In the genomic region with DNA sequence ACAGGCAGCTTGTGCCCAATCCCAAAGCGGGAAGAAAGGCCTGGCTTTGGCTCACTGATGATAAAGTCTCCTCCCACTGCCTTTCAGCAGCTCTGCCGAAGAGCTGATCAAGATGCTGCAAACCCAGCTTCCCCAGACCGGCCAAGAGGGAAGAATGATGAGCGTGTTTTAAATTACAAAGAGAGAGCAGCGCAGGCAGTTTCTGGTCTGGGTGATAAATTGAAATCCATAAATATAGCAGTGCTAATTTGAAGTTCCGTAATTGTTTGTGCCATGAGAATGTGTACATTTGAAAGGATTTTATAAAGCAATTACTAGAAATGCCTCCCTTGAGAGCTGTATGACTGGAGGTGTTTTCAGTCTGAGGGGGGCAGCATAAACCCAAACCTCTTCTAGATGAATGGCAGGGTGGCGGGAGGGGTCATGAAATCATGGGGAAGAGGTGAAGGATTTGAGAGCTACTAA, we compare ENCODE assay signal across 10 cellular contexts.
A peak's percentile ranks its signal among the peaks of the same experiment; 100 is the strongest.
DNase-seq lines count a peak whose midpoint lies in the region; ATAC-seq and TF ChIP-seq lines count a peak whose summit lies in the region.
"Had no signal": no experiment of that assay in that cellular context is flagged by ENCODE, and none has a peak within 500 bp of the region (broad histone marks: within the 10 kb centered on the region; RNA-seq: fewer than 3 reads in every experiment).

No MANE protein-coding gene starts in this region.

- H3K9me3 ChIP-seq in MG63 (no peaks in the 10 kb centered on the region), stomach (no peaks in the 10 kb centered on the region)

- H3K36me3 ChIP-seq in MG63, result peaks cover 4% of the 10 kb centered on the region; the same call in 1 of the 2 replicates
- H3K36me3 ChIP-seq in stomach, result peaks cover 0 to 24% (median 12%) of the 10 kb centered on the region in 4 donors

- 56 to 69% (median 64%) methylated on average over 7 of the region's 7 CpGs for WGBS in stomach, 5 donors

- intact Hi-C loops in stomach (cut with DNase I; ENCODE audit: low total_unique reads), result no loop called here

- TF ChIP-seq EP300 in stomach (IDR thresholded peaks at IDR 0.05), result no peak

- no peaks in the 10 kb centered on the region for H3K27me3 ChIP-seq in MG63
- no peaks in the 10 kb centered on the region for H3K27me3 ChIP-seq in stomach
- H3K27me3 ChIP-seq: BLaER1 treated with 17β-estradiol and CSF1 and Interleukin-3, amounts not matched to agents 10 nM and 100 nM had no signal

- peak; percentile 46 for DNase-seq in COLO668 (lab: John Stamatoyannopoulos, UW; ENCODE audit: unreplicated experiment)
- peak; percentile 69 for DNase-seq in NCI-H1436 (lab: John Stamatoyannopoulos, UW)
- DNase-seq in anterior cingulate cortex (lab: John Stamatoyannopoulos, UW), result peak in 45 of 58 donors; percentile 8 to 90 (median 39)
- DNase-seq in inferior parietal cortex (ENCODE audit: extremely low spot score), result peak; percentile 50
- no peak for DNase-seq in MG63
- DNase-seq in stomach, result no peak
- DNase-seq in mucosa of gallbladder (ENCODE audit: low spot score), result no peak

- no peak for TF ChIP-seq CTCF in stomach (IDR thresholded peaks at IDR 0.05)

- peak overlapping the region in 1 of 5 donors; percentile 16 for H3K27ac ChIP-seq in stomach
- H3K27ac ChIP-seq: BLaER1 treated with 17β-estradiol and CSF1 and Interleukin-3, amounts not matched to agents 10 nM and 100 nM had no signal

- H3K4me3 ChIP-seq in MG63 (no peak overlapping the region), stomach (no peak overlapping the region)
- H3K4me3 ChIP-seq: BLaER1 treated with 17β-estradiol and CSF1 and Interleukin-3, amounts not matched to agents 10 nM and 100 nM had no signal

- ATAC-seq in GM21786 (IDR thresholded peaks at IDR 0.05; ENCODE audit: unreplicated experiment), result no peak
- ATAC-seq: Panc1 had no signal

- H3K4me1 ChIP-seq in stomach, result peaks cover 0 to 29% (median 11%) of the 10 kb centered on the region in 4 donors

- no peak for TF ChIP-seq POLR2A in stomach (IDR thresholded peaks at IDR 0.05)

Comparison
In these comparisons a context has a peak if more than half of its experiments do, and no peak if none do; other contexts are left out.
1. DNase-seq: peak in COLO668 (single experiment), NCI-H1436 (single experiment), anterior cingulate cortex (45 of 58) and inferior parietal cortex (single experiment); none in MG63 (single experiment), stomach (single experiment) and mucosa of gallbladder (single experiment).